Comparison of ENCODE assay signal across 8 cellular contexts in the genomic region with DNA sequence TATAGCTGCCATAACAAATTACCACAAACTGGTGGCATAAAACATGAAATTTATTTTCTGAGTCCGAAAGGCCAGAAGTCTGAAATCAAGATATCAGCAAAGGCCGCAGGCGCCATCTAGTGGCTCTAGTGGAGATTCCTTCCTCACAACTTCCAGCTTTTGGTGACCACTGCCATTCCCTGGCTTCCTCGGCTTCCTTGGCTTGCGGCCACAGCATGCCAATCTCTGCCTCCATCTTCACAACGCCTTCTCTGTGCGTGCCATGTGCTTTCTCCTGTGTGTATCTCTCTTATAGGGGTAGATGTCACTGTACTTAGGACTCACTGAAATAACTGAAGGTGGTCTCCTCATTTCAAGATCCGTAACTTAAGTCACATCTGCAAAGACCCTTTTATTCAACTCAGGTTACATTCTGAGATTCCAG. TPM values are rescaled to one million over a fixed set of nuclear protein-coding genes. Genes with fewer than 3 reads are reported as not detected.
DNase-seq lines count a peak whose midpoint lies in the region; ATAC-seq and TF ChIP-seq lines count a peak whose summit lies in the region.

No MANE protein-coding gene starts in this region.

- H3K9me3 Mint-ChIP-seq in HFFc6 = peaks cover 12% of the 10 kb centered on the region

- H3K4me3 Mint-ChIP-seq in HFFc6 = no peak overlapping the region

- peak; percentile 52 for DNase-seq in COR-L47 (lab: John Stamatoyannopoulos, UW)
- DNase-seq in HFFc6 = peak; percentile 72
- peak; percentile 72 for DNase-seq in NCI-H748 (lab: John Stamatoyannopoulos, UW; ENCODE audit: unreplicated experiment)
- DNase-seq in activated CD4-positive, alpha-beta T cell treated with anti-CD3 and anti-CD28 coated beads, Interleukin-2, amount 50 U/mL, for 48 hours = peak; percentile 69 to 76
- DNase-seq in effector CD8-positive, alpha-beta T cell (lab: John Stamatoyannopoulos, UW) = peak; percentile 35
- DNase-seq in lung microvascular endothelial cell (ENCODE audit: low read depth in 2 of 2) = peak; percentile 77 to 83
- peak; percentile 14 to 39 for DNase-seq in stimulated activated CD8-positive, alpha-beta memory T cell treated with anti-CD3 and anti-CD28 coated beads, Interleukin-4, amount 100 ng/mL, for 1 hour (ENCODE audit: low read depth in 2 of 2, low spot score in 1 of 2)

- H3K27ac Mint-ChIP-seq in HFFc6 = no peak overlapping the region

- H3K4me1 Mint-ChIP-seq in HFFc6 (ENCODE audit: low read depth) = peaks cover 17% of the 10 kb centered on the region

- no peaks in the 10 kb centered on the region; the same call in 1 of the 2 replicates for H3K36me3 Mint-ChIP-seq in HFFc6 (ENCODE audit: low read depth)

- peaks cover 14% of the 10 kb centered on the region for H3K27me3 Mint-ChIP-seq in HFFc6 (ENCODE audit: insufficient read depth)

- ATAC-seq in HG02763 (IDR thresholded peaks at IDR 0.05; ENCODE audit: unreplicated experiment) = no peak

- peak; percentile 96 for TF ChIP-seq CTCF in HFFc6 (IDR thresholded peaks at IDR 0.05)

RNA-seq across cellular contexts. Expression of gene PLAGL1, which starts 5.4 kb away (rescaled TPM):
- 10 to 100 TPM; 22.5 to 28.8 (median 26.2) TPM for total RNA-seq in HFFc6 (2021; fragmentation: NEBNext Ultra II Directional; extraction: Animal tissue kit (Norgen Biotek cat#: 25700))
- total RNA-seq in lung microvascular endothelial cell = 2.4 and 5.7 TPM in 2 replicates

Comparison
In these comparisons a context has a peak if more than half of its experiments do, and no peak if none do; other contexts are left out.
1. DNase-seq: peak in every context shown above with its lines; median percentile 80 in lung microvascular endothelial cell; 72 in activated CD4-positive, alpha-beta T cell treated with anti-CD3 and anti-CD28 coated beads, Interleukin-2, amount 50 U/mL, for 48 hours; 72 in HFFc6; 72 in NCI-H748; 52 in COR-L47; 35 in effector CD8-positive, alpha-beta T cell; 26 in stimulated activated CD8-positive, alpha-beta memory T cell treated with anti-CD3 and anti-CD28 coated beads, Interleukin-4, amount 100 ng/mL, for 1 hour.